8 cellular contexts compared by ENCODE assay signal in the genomic region with DNA sequence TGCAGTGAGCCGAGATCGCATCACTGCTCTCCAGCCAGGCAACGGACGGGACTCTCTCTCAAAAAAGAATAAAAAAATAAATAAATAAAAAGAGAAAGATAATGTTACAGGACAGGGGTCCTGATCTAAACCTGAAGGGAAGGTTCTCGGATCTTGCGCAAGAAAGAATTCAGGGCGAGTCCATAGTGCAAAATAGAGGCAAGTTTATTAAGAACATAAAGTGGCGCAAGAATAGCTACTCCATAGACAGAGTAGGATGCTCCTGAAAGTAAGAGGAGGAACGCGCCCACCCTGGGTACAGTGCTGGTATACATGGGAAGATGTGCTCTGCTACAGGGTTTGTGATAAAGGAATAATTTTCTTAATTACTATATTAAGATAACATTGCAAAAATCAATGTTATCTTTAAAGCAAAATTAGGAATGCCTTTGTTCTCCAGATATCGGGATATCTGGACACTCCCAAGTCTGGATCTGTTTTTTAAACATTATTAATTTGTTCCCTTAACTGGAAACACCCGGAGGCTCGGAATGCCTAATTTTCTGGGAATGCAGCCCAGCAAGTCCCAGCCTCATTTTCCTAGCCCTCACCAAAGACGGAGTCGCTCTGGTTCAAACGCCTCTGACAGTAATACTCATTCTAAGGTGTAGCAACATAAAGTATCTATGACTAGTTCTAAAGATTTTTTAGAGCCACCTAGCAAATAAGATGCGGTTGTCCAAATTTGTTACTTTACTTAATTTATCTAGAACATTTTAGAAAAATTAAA.
"Had no signal": no experiment of that assay in that cellular context is flagged by ENCODE, and none has a peak within 500 bp of the region (broad histone marks: within the 10 kb centered on the region; RNA-seq: fewer than 3 reads in every experiment).

No MANE protein-coding gene starts in this region.

- H3K27me3 Mint-ChIP-seq: activated CD4-positive, alpha-beta memory T cell treated with anti-CD3 and anti-CD28 coated beads for 36 hours; activated naive CD8-positive, alpha-beta T cell treated with anti-CD3 and anti-CD28 coated beads, Interleukin-2, amount 10 ng/mL, durations not matched to agents 7 days and 5 days had no signal

- H3K4me3 Mint-ChIP-seq: activated CD4-positive, alpha-beta memory T cell treated with anti-CD3 and anti-CD28 coated beads for 36 hours; activated naive CD8-positive, alpha-beta T cell treated with anti-CD3 and anti-CD28 coated beads, Interleukin-2, amount 10 ng/mL, durations not matched to agents 7 days and 5 days had no signal

- H3K9me3 ChIP-seq: gastrocnemius medialis, heart right ventricle, left ventricle myocardium inferior, tibial artery had no signal

- H3K36me3 Mint-ChIP-seq: activated CD4-positive, alpha-beta memory T cell treated with anti-CD3 and anti-CD28 coated beads for 36 hours; activated naive CD8-positive, alpha-beta T cell treated with anti-CD3 and anti-CD28 coated beads, Interleukin-2, amount 10 ng/mL, durations not matched to agents 7 days and 5 days had no signal

- H3K27me3 ChIP-seq: gastrocnemius medialis, heart right ventricle, tibial artery had no signal

- ATAC-seq: gastrocnemius medialis, heart right ventricle had no signal

- H3K27ac Mint-ChIP-seq: activated CD4-positive, alpha-beta memory T cell treated with anti-CD3 and anti-CD28 coated beads for 36 hours; activated naive CD8-positive, alpha-beta T cell treated with anti-CD3 and anti-CD28 coated beads, Interleukin-2, amount 10 ng/mL, durations not matched to agents 7 days and 5 days had no signal

- H3K4me3 ChIP-seq: gastrocnemius medialis, heart right ventricle, left ventricle myocardium inferior, tibial artery had no signal

- FAIRE-seq: small intestine had no signal

- H3K9me3 Mint-ChIP-seq: activated CD4-positive, alpha-beta memory T cell treated with anti-CD3 and anti-CD28 coated beads for 36 hours; activated naive CD8-positive, alpha-beta T cell treated with anti-CD3 and anti-CD28 coated beads, Interleukin-2, amount 10 ng/mL, durations not matched to agents 7 days and 5 days had no signal

- DNase-seq: activated CD4-positive, alpha-beta memory T cell treated with anti-CD3 and anti-CD28 coated beads for 36 hours; activated naive CD8-positive, alpha-beta T cell treated with anti-CD3 and anti-CD28 coated beads, Interleukin-2, amount 10 ng/mL, durations not matched to agents 7 days and 5 days; anterior cingulate cortex; gastrocnemius medialis; heart right ventricle; left ventricle myocardium inferior; small intestine; tibial artery had no signal

- H3K36me3 ChIP-seq: gastrocnemius medialis, left ventricle myocardium inferior, tibial artery had no signal

- H3K27ac ChIP-seq: heart right ventricle, left ventricle myocardium inferior, tibial artery had no signal
